9 cellular contexts compared by ENCODE assay signal in the genomic region with DNA sequence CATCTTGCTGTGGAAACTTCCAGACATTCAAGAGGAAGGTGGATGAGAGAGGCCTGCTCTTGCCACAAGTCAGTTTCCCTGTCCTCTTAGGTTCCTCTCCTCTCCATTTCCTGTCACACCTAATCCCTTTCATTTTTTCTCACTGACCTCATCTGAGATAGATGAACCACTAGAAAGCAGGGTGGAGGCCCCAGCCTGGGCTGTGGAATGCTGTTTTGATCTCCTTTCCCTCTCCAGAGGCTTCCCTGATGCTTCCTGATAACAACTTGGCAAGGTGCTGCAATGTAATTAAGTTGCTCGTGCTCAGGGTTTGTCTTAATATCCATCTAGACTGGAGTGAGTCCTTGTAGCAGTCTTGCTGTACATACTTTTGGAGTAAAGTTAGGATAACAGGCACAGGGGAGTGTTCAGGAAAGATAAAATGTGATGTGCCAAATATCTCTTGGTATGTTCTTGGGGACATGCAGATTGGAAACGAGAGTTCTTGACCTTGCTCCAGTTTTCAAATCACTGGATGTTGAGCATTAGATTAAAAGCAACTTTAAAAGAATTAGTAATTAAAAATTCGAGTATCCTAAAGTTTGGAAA. TPM values are rescaled to one million over a fixed set of nuclear protein-coding genes. Genes with fewer than 3 reads are reported as not detected.
DNase-seq lines count a peak whose midpoint lies in the region; ATAC-seq and TF ChIP-seq lines count a peak whose summit lies in the region.
"Had no signal": no experiment of that assay in that cellular context is flagged by ENCODE, and none has a peak within 500 bp of the region (broad histone marks: within the 10 kb centered on the region; RNA-seq: fewer than 3 reads in every experiment).

No MANE protein-coding gene starts in this region.

- H3K36me3 ChIP-seq in DND-41 (ENCODE audit: insufficient read depth, low read length) (peaks cover 80% of the 10 kb centered on the region), osteoblast (ENCODE audit: insufficient read depth, low read length) (peaks cover 50% of the 10 kb centered on the region)

- POLR2A ChIA-PET in T-cell (lab: Charles Lee): no interaction called here

- TF ChIP-seq CTCF in DND-41 (IDR thresholded peaks at IDR 0.05; ENCODE audit: borderline replicate concordance, extremely low read depth, low read length, poor library complexity, severe bottlenecking) (no peak), chondrocyte (IDR thresholded peaks at IDR 0.05) (no peak), osteoblast (IDR thresholded peaks at IDR 0.05; ENCODE audit: extremely low read depth, low read depth, low read length) (no peak)

- H3K9ac ChIP-seq in DND-41 (ENCODE audit: low read depth, low read length): no peak overlapping the region

- H3K27me3 ChIP-seq in DND-41 (ENCODE audit: insufficient read depth, low read length, poor library complexity) (no peaks in the 10 kb centered on the region), osteoblast (ENCODE audit: insufficient read depth, low read length) (no peaks in the 10 kb centered on the region)
- H3K27me3 ChIP-seq: Peyer's patch had no signal

- H3K36me3 Mint-ChIP-seq in chondrocyte (ENCODE audit: low read depth) (peaks cover 18% of the 10 kb centered on the region), T-cell (peaks cover 21% of the 10 kb centered on the region)

- H3K4me1 Mint-ChIP-seq in chondrocyte (ENCODE audit: low read depth): peaks cover 16% of the 10 kb centered on the region
- H3K4me1 Mint-ChIP-seq in T-cell: peaks cover 0 to 4% (median 2%) of the 10 kb centered on the region in 3 donors

- DNase-seq in DND-41 (no peak), NCI-H146 (lab: John Stamatoyannopoulos, UW) (peak; percentile 39), chondrocyte (ENCODE audit: low spot score) (no peak), osteoblast (ENCODE audit: insufficient read length, low spot score, missing footprints) (peak; percentile 79), T-cell (no peak), Kasumi-1 (lab: John Stamatoyannopoulos, UW) (no peak)
- DNase-seq: Peyer's patch had no signal

- peak; percentile 49; the same call in 2 of the 3 replicates for ATAC-seq in DND-41 (ENCODE audit: insufficient read depth, low read depth)
- ATAC-seq in HG03095 (IDR thresholded peaks at IDR 0.05; ENCODE audit: unreplicated experiment): no peak
- no peak for ATAC-seq in T-cell (replicated peaks in 1 of 4)
- no peak for ATAC-seq in GM21737 (IDR thresholded peaks at IDR 0.05; ENCODE audit: unreplicated experiment)

- H3K4me3 Mint-ChIP-seq in chondrocyte (ENCODE audit: unreplicated experiment) (no peak overlapping the region), T-cell (no peak overlapping the region)

- H3K27ac ChIP-seq in DND-41 (ENCODE audit: low read length) (no peak overlapping the region), osteoblast (ENCODE audit: low read depth, low read length) (peak overlapping the region; percentile 45)

- H4K20me1 ChIP-seq in DND-41 (ENCODE audit: insufficient read depth, low read length): no peaks in the 10 kb centered on the region
- H4K20me1 ChIP-seq in osteoblast (ENCODE audit: insufficient read depth, low read length): peaks cover 7% of the 10 kb centered on the region

- H3K79me2 ChIP-seq in DND-41 (ENCODE audit: insufficient read depth, low read length) (no peaks in the 10 kb centered on the region), osteoblast (ENCODE audit: insufficient read depth, low read length) (peaks cover 24% of the 10 kb centered on the region)

- H3K9me3 Mint-ChIP-seq in chondrocyte (ENCODE audit: low read depth) (no peaks in the 10 kb centered on the region), T-cell (no peaks in the 10 kb centered on the region)

- H3K4me3 ChIP-seq in DND-41 (ENCODE audit: low read depth in 1 of 2, low read length in 2 of 2) (no peak overlapping the region), osteoblast (ENCODE audit: insufficient read depth, low read length) (no peak overlapping the region)
- H3K4me3 ChIP-seq: Peyer's patch had no signal

- H3K4me1 ChIP-seq in DND-41 (ENCODE audit: insufficient read depth, low read length): no peaks in the 10 kb centered on the region
- H3K4me1 ChIP-seq in osteoblast (ENCODE audit: insufficient read depth, low read length): peaks cover 12% of the 10 kb centered on the region
- H3K4me1 ChIP-seq: Peyer's patch had no signal

- H3K27ac Mint-ChIP-seq in chondrocyte (ENCODE audit: unreplicated experiment): peak overlapping the region; percentile 79
- H3K27ac Mint-ChIP-seq in T-cell: no peak overlapping the region

- H3K9me3 ChIP-seq in DND-41 (ENCODE audit: insufficient read depth, low read length, severe bottlenecking) (no peaks in the 10 kb centered on the region), osteoblast (ENCODE audit: low read depth, low read length) (no peaks in the 10 kb centered on the region)
- H3K9me3 ChIP-seq: Peyer's patch had no signal

- CTCF ChIA-PET in T-cell (lab: Charles Lee): interaction anchor here (1.4 to 3.5 kb wide), 5 partner anchors 9 to 98 kb away, joined by 4 to 91 read pairs (median 18); partner anchors contain the start of genes IFT25 (in 1 of the 2) and LRRC42 (in 1 of the 2)

- no peak overlapping the region for H2AFZ ChIP-seq in DND-41 (ENCODE audit: low read depth, low read length)
- H2AFZ ChIP-seq in osteoblast (ENCODE audit: low read length): peak overlapping the region; percentile 21

- H3K4me2 ChIP-seq in DND-41 (ENCODE audit: insufficient read depth, low read length) (no peak overlapping the region), osteoblast (ENCODE audit: insufficient read depth, low read length) (peak overlapping the region; percentile 8)

- H3K27me3 Mint-ChIP-seq in chondrocyte (ENCODE audit: low read depth) (no peaks in the 10 kb centered on the region), T-cell (no peaks in the 10 kb centered on the region)

RNA-seq across cellular contexts. Expression of gene LRRC42, which starts 11.2 kb away (rescaled TPM):
- total RNA-seq in chondrocyte (32.0 to 42.2 TPM (median 37.6 TPM) in 3 replicates), osteoblast (38.7 and 43.9 TPM in 2 replicates), T-cell (1 to 10 TPM; 6.3 to 8.8 (median 7.9) TPM)

RNA-seq across cellular contexts. Expression of gene IFT25, which starts 11.8 kb away (rescaled TPM):
- 20.4 to 33.7 TPM (median 20.6 TPM) in 3 replicates for total RNA-seq in chondrocyte
- total RNA-seq in osteoblast: 21.7 and 22.7 TPM in 2 replicates
- total RNA-seq in T-cell: 10 to 100 TPM; 24.5 to 33.1 (median 31.2) TPM

Comparison
In these comparisons a context has a peak if more than half of its experiments do, and no peak if none do; other contexts are left out.
1. DNase-seq: peak in NCI-H146 (single experiment) and osteoblast (single experiment); none in DND-41 (single experiment), chondrocyte (single experiment), T-cell (0 of 34) and Kasumi-1 (0 of 2).